ENCODE assay signal across 11 cellular contexts in the genomic region with DNA sequence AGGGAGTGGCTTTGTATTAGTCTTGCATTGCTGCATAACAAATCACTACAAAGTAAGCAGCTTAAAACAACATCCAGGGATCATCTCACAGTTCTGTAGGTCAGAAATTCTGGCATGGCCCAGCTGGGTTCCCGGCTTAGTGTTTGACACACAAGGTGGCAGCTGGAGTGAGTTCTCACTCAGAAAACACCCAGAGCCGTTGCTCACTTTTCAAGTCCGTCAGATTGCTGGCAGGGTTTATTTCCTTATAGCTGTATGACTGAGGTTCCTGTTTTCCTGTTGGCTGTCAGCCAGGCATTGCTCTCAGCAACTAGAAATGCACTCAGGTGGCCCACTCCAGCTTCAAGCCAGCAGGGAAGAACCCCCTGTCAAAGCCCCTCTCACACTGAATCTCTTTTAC.
A peak's percentile ranks its signal among the peaks of the same experiment; 100 is the strongest.
DNase-seq lines count a peak whose midpoint lies in the region; ATAC-seq and TF ChIP-seq lines count a peak whose summit lies in the region.
"Had no signal": no experiment of that assay in that cellular context is flagged by ENCODE, and none has a peak within 500 bp of the region (broad histone marks: within the 10 kb centered on the region; RNA-seq: fewer than 3 reads in every experiment).

No MANE protein-coding gene starts in this region.

- H3K4me1 ChIP-seq in BE2C, result no peaks in the 10 kb centered on the region

- no peak for ATAC-seq in HG02678 (IDR thresholded peaks at IDR 0.05; ENCODE audit: unreplicated experiment)

- no peaks in the 10 kb centered on the region for H3K9me3 ChIP-seq in BE2C

- no peaks in the 10 kb centered on the region for H3K27me3 Mint-ChIP-seq in Calu3 (ENCODE audit: unreplicated experiment)

- no peaks in the 10 kb centered on the region for H3K36me3 Mint-ChIP-seq in Calu3 (ENCODE audit: insufficient read depth, unreplicated experiment)

- H3K36me3 ChIP-seq in BE2C, result no peaks in the 10 kb centered on the region

- TF ChIP-seq POLR2A in NB4 (IDR thresholded peaks at IDR 0.05; ENCODE audit: extremely low read depth, insufficient read length), result no peak

- no TSS peak for BruUV-seq in Calu3 (replicated peaks; lab: Mats Ljungman, UMichigan)

- CTCF ChIA-PET in Calu3 (lab: Charles Lee), result interaction anchor here (0.6 kb wide), 1 partner anchor 79 kb away, joined by 3 read pairs; no protein-coding TSS in a partner anchor

- peaks cover 41% of the 10 kb centered on the region for H3K4me1 Mint-ChIP-seq in Calu3 (ENCODE audit: low read depth, unreplicated experiment)

- DNase-seq in Calu3 (peak; percentile 79), NB4 (ENCODE audit: low read depth) (peak; percentile 2), SHP77 treated with DMSO at 0.1 percent for 48 hours (lab: John Stamatoyannopoulos, UW) (peak; percentile 54), iris pigment epithelial cell (ENCODE audit: low read depth) (peak; percentile 25), activated gamma-delta T cell treated with Interleukin-2 at 50 U/mL for 16 hours (no peak), substantia nigra (lab: John Stamatoyannopoulos, UW) (no peak), BE2C (no peak)
- DNase-seq: activated CD4-positive, alpha-beta T cell treated with anti-CD3 and anti-CD28 coated beads, Interleukin-2, amount 50 U/mL, for 1 hour; erythroblast; kidney glomerular epithelial cell had no signal

- H3K27me3 ChIP-seq in BE2C, result no peaks in the 10 kb centered on the region

- intact Hi-C loops in Calu3 (cut with micrococcal nuclease; ENCODE audit: unreplicated experiment), result loop anchor here (5.0 kb wide), 2 partner anchors 66 to 81 kb away; no protein-coding TSS in a partner anchor

- peak overlapping the region; percentile 21 for H3K4me3 Mint-ChIP-seq in Calu3 (ENCODE audit: low read depth, unreplicated experiment)

- no peak overlapping the region for H3K27ac ChIP-seq in substantia nigra (ENCODE audit: low read depth, low read length, poor library complexity, severe bottlenecking)

- peak overlapping the region; percentile 67 for H3K27ac Mint-ChIP-seq in Calu3 (ENCODE audit: unreplicated experiment)

- TF ChIP-seq CTCF in Calu3 (IDR thresholded peaks at IDR 0.05; ENCODE audit: unreplicated experiment), result no peak
- TF ChIP-seq CTCF in NB4 (IDR thresholded peaks at IDR 0.05; ENCODE audit: low read depth, low read length), result no peak
- no peak for TF ChIP-seq CTCF in BE2C (IDR thresholded peaks at IDR 0.05; ENCODE audit: low read depth, low read length)

- no peak overlapping the region for H3K4me3 ChIP-seq in NB4 (ENCODE audit: low read depth, low read length)
- no peak overlapping the region for H3K4me3 ChIP-seq in BE2C (ENCODE audit: low read depth, low read length)

- H3K9me3 Mint-ChIP-seq in Calu3 (ENCODE audit: low read depth, unreplicated experiment), result no peaks in the 10 kb centered on the region

Comparison
In these comparisons a context has a peak if more than half of its experiments do, and no peak if none do; other contexts are left out.
1. DNase-seq: peak in Calu3 (single experiment), NB4 (single experiment), SHP77 treated with DMSO at 0.1 percent for 48 hours (single experiment) and iris pigment epithelial cell (single experiment); none in activated gamma-delta T cell treated with Interleukin-2 at 50 U/mL for 16 hours (single experiment), substantia nigra (0 of 49) and BE2C (single experiment).